Comparison of ENCODE assay signal across 1 cellular context in the genomic region with DNA sequence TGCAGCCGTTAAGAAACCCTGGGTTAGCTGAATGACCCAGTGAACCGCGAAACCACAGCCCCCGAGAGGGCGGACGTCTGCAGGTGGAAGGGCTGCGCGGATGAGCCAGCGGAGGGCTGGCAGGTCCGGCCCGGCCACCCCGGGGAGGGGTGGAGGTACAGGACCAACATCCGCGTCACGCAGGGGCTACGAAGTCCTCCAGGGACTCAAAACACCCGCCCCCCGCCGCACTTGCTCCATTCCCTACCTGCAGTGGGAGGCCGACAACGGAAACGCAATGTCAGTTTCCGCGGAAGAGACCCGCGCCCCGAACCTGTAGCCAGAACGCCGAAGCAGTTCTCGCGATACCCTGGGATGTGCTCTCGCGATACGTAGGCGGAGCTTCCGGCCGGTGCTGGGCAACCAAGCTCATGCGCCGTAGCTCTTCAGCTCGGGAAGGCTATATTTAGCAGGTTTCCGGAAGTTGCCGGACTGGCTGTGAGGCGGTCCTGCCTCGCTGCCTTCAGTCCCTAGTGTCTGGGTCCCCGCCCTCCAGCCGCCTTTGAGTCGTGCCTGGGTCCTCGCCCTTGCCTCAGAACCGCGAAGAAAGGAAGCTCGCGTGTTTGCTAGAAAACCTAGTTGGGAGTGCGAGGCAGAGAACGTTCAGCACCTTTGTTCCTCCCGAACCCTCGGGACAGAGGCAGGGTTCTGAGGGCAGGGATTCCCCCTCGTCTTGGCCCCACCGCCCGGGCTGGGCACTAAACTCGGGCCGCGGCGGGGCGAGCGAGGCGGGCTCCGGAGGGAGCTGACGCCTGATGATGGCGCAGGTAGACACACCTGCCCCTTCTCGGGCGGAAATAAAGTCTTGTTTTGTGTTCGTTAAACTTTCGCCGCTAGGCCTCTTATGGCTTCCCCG.
TF ChIP-seq lines count a peak whose summit lies in the region.

A gene with protein sequence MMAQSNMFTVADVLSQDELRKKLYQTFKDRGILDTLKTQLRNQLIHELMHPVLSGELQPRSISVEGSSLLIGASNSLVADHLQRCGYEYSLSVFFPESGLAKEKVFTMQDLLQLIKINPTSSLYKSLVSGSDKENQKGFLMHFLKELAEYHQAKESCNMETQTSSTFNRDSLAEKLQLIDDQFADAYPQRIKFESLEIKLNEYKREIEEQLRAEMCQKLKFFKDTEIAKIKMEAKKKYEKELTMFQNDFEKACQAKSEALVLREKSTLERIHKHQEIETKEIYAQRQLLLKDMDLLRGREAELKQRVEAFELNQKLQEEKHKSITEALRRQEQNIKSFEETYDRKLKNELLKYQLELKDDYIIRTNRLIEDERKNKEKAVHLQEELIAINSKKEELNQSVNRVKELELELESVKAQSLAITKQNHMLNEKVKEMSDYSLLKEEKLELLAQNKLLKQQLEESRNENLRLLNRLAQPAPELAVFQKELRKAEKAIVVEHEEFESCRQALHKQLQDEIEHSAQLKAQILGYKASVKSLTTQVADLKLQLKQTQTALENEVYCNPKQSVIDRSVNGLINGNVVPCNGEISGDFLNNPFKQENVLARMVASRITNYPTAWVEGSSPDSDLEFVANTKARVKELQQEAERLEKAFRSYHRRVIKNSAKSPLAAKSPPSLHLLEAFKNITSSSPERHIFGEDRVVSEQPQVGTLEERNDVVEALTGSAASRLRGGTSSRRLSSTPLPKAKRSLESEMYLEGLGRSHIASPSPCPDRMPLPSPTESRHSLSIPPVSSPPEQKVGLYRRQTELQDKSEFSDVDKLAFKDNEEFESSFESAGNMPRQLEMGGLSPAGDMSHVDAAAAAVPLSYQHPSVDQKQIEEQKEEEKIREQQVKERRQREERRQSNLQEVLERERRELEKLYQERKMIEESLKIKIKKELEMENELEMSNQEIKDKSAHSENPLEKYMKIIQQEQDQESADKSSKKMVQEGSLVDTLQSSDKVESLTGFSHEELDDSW (plus strand): TSS at position 471 of the 895 bp plus-strand sequence. CDS start 324 bp downstream, at position 795.
A gene (minus strand): TSS at position 343 of the 895 bp plus-strand sequence. CDS start 14,657 bp downstream, outside the sequence.

TF ChIP-seq in WTC11, 78 proteins besides CTCF, POLR2A, EP300 and RAD21 (continued from another document):
- TF ChIP-seq ZNF121 (CRISPR knock-in tag; IDR thresholded peaks at IDR 0.05) (no peak), NFYB (CRISPR knock-in tag; conservative IDR thresholded peaks at IDR 0.05; ENCODE audit: low read depth) (no peak), SOX15 (CRISPR knock-in tag; IDR thresholded peaks at IDR 0.05) (no peak), GABPB1 (CRISPR knock-in tag; IDR thresholded peaks at IDR 0.05) (peak; percentile 34; the same call in 1 of the 2 replicates), SP1 (CRISPR knock-in tag; conservative IDR thresholded peaks at IDR 0.05) (0 out of 2 replicates have a peak, but pooled peaks have one; percentile 37), NR2C2 (CRISPR knock-in tag; IDR thresholded peaks at IDR 0.05) (no peak), CREM (CRISPR knock-in tag; IDR thresholded peaks at IDR 0.05) (peak; percentile 65; the same call in 1 of the 2 replicates), TCF7 (CRISPR knock-in tag; IDR thresholded peaks at IDR 0.05; ENCODE audit: low read depth) (no peak), FOXP1 (CRISPR knock-in tag; IDR thresholded peaks at IDR 0.05; ENCODE audit: borderline replicate concordance) (no peak), ZBTB21 (CRISPR knock-in tag; IDR thresholded peaks at IDR 0.05; ENCODE audit: borderline replicate concordance) (no peak), CBFB (CRISPR knock-in tag; IDR thresholded peaks at IDR 0.05; ENCODE audit: low read depth) (no peak), PRRX2 (CRISPR knock-in tag; IDR thresholded peaks at IDR 0.05) (no peak), ETV6 (CRISPR knock-in tag; IDR thresholded peaks at IDR 0.05) (no peak), ZNF317 (CRISPR knock-in tag; IDR thresholded peaks at IDR 0.05; ENCODE audit: borderline replicate concordance, low read depth) (no peak), ZNF232 (CRISPR knock-in tag; IDR thresholded peaks at IDR 0.05) (peak; percentile 36; the same call in 1 of the 2 replicates), NR3C1 (CRISPR knock-in tag; conservative IDR thresholded peaks at IDR 0.05; ENCODE audit: low read depth) (no peak), ZNF671 (CRISPR knock-in tag; IDR thresholded peaks at IDR 0.05) (no peak; the same call in 1 of the 2 replicates), ESRRA (CRISPR knock-in tag; IDR thresholded peaks at IDR 0.05; ENCODE audit: borderline replicate concordance) (no peak)
- TF ChIP-seq, protein P1, sequence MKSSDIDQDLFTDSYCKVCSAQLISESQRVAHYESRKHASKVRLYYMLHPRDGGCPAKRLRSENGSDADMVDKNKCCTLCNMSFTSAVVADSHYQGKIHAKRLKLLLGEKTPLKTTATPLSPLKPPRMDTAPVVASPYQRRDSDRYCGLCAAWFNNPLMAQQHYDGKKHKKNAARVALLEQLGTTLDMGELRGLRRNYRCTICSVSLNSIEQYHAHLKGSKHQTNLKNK (CRISPR knock-in tag; IDR thresholded peaks at IDR 0.05): no peak
- TF ChIP-seq, protein P2, sequence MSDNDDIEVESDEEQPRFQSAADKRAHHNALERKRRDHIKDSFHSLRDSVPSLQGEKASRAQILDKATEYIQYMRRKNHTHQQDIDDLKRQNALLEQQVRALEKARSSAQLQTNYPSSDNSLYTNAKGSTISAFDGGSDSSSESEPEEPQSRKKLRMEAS (CRISPR knock-in tag; IDR thresholded peaks at IDR 0.05): 0 out of 2 replicates have a peak, but pooled peaks have one; percentile 48
- TF ChIP-seq, protein P3, sequence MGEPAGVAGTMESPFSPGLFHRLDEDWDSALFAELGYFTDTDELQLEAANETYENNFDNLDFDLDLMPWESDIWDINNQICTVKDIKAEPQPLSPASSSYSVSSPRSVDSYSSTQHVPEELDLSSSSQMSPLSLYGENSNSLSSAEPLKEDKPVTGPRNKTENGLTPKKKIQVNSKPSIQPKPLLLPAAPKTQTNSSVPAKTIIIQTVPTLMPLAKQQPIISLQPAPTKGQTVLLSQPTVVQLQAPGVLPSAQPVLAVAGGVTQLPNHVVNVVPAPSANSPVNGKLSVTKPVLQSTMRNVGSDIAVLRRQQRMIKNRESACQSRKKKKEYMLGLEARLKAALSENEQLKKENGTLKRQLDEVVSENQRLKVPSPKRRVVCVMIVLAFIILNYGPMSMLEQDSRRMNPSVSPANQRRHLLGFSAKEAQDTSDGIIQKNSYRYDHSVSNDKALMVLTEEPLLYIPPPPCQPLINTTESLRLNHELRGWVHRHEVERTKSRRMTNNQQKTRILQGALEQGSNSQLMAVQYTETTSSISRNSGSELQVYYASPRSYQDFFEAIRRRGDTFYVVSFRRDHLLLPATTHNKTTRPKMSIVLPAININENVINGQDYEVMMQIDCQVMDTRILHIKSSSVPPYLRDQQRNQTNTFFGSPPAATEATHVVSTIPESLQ (CRISPR knock-in tag; IDR thresholded peaks at IDR 0.05): no peak
- TF ChIP-seq, protein P4, sequence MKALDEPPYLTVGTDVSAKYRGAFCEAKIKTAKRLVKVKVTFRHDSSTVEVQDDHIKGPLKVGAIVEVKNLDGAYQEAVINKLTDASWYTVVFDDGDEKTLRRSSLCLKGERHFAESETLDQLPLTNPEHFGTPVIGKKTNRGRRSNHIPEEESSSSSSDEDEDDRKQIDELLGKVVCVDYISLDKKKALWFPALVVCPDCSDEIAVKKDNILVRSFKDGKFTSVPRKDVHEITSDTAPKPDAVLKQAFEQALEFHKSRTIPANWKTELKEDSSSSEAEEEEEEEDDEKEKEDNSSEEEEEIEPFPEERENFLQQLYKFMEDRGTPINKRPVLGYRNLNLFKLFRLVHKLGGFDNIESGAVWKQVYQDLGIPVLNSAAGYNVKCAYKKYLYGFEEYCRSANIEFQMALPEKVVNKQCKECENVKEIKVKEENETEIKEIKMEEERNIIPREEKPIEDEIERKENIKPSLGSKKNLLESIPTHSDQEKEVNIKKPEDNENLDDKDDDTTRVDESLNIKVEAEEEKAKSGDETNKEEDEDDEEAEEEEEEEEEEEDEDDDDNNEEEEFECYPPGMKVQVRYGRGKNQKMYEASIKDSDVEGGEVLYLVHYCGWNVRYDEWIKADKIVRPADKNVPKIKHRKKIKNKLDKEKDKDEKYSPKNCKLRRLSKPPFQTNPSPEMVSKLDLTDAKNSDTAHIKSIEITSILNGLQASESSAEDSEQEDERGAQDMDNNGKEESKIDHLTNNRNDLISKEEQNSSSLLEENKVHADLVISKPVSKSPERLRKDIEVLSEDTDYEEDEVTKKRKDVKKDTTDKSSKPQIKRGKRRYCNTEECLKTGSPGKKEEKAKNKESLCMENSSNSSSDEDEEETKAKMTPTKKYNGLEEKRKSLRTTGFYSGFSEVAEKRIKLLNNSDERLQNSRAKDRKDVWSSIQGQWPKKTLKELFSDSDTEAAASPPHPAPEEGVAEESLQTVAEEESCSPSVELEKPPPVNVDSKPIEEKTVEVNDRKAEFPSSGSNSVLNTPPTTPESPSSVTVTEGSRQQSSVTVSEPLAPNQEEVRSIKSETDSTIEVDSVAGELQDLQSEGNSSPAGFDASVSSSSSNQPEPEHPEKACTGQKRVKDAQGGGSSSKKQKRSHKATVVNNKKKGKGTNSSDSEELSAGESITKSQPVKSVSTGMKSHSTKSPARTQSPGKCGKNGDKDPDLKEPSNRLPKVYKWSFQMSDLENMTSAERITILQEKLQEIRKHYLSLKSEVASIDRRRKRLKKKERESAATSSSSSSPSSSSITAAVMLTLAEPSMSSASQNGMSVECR (CRISPR knock-in tag; IDR thresholded peaks at IDR 0.05; ENCODE audit: borderline replicate concordance): no peak
- TF ChIP-seq, protein P5, sequence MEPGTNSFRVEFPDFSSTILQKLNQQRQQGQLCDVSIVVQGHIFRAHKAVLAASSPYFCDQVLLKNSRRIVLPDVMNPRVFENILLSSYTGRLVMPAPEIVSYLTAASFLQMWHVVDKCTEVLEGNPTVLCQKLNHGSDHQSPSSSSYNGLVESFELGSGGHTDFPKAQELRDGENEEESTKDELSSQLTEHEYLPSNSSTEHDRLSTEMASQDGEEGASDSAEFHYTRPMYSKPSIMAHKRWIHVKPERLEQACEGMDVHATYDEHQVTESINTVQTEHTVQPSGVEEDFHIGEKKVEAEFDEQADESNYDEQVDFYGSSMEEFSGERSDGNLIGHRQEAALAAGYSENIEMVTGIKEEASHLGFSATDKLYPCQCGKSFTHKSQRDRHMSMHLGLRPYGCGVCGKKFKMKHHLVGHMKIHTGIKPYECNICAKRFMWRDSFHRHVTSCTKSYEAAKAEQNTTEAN (CRISPR knock-in tag; IDR thresholded peaks at IDR 0.05): no peak
- TF ChIP-seq, protein P6, sequence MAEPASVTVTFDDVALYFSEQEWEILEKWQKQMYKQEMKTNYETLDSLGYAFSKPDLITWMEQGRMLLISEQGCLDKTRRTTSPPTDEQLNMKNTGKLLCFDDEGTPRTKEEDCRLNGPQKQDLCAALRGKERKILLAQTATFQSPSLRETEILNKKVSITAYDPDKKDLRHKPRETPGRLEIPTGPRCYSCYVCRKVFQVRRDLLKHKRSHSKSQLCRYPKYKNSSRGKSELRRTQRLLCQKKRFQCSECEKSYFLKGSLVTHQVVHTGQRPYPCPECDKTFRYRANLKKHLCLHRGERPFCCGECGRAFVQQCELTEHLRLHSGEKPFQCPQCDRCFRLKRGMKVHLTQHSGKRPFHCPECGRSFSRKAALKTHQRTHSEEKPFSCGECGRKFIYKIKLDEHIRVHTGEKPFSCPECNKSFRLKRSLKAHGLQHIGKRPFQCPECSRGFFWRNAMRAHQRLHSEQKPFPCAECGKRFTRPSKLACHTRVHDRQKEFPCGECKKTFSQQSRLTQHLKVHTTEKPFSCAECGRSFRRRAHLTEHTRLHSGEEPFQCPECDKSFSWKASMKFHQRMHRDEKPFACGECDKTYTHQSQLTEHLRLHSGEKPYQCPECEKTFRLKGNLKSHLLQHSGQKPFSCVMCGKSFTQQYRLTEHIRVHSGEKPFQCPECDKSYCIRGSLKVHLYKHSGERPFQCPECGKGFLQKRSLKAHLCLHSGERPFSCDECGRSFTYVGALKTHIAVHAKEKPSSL (CRISPR knock-in tag; conservative IDR thresholded peaks at IDR 0.05): no peak
- TF ChIP-seq, protein P7, sequence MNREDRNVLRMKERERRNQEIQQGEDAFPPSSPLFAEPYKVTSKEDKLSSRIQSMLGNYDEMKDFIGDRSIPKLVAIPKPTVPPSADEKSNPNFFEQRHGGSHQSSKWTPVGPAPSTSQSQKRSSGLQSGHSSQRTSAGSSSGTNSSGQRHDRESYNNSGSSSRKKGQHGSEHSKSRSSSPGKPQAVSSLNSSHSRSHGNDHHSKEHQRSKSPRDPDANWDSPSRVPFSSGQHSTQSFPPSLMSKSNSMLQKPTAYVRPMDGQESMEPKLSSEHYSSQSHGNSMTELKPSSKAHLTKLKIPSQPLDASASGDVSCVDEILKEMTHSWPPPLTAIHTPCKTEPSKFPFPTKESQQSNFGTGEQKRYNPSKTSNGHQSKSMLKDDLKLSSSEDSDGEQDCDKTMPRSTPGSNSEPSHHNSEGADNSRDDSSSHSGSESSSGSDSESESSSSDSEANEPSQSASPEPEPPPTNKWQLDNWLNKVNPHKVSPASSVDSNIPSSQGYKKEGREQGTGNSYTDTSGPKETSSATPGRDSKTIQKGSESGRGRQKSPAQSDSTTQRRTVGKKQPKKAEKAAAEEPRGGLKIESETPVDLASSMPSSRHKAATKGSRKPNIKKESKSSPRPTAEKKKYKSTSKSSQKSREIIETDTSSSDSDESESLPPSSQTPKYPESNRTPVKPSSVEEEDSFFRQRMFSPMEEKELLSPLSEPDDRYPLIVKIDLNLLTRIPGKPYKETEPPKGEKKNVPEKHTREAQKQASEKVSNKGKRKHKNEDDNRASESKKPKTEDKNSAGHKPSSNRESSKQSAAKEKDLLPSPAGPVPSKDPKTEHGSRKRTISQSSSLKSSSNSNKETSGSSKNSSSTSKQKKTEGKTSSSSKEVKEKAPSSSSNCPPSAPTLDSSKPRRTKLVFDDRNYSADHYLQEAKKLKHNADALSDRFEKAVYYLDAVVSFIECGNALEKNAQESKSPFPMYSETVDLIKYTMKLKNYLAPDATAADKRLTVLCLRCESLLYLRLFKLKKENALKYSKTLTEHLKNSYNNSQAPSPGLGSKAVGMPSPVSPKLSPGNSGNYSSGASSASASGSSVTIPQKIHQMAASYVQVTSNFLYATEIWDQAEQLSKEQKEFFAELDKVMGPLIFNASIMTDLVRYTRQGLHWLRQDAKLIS (CRISPR knock-in tag; IDR thresholded peaks at IDR 0.05; ENCODE audit: borderline replicate concordance): no peak
- TF ChIP-seq, protein P8, sequence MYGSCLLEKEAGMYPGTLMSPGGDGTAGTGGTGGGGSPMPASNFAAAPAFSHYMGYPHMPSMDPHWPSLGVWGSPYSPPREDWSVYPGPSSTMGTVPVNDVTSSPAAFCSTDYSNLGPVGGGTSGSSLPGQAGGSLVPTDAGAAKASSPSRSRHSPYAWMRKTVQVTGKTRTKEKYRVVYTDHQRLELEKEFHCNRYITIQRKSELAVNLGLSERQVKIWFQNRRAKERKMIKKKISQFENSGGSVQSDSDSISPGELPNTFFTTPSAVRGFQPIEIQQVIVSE (CRISPR knock-in tag; IDR thresholded peaks at IDR 0.05; ENCODE audit: borderline replicate concordance): no peak
- TF ChIP-seq, protein P9, sequence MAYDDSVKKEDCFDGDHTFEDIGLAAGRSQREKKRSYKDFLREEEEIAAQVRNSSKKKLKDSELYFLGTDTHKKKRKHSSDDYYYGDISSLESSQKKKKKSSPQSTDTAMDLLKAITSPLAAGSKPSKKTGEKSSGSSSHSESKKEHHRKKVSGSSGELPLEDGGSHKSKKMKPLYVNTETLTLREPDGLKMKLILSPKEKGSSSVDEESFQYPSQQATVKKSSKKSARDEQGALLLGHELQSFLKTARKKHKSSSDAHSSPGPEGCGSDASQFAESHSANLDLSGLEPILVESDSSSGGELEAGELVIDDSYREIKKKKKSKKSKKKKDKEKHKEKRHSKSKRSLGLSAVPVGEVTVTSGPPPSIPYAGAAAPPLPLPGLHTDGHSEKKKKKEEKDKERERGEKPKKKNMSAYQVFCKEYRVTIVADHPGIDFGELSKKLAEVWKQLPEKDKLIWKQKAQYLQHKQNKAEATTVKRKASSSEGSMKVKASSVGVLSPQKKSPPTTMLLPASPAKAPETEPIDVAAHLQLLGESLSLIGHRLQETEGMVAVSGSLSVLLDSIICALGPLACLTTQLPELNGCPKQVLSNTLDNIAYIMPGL (CRISPR knock-in tag; IDR thresholded peaks at IDR 0.05): peak; percentile 56
TF ChIP-seq in WTC11: peak in this region for 7.
